Comparison of ENCODE assay signal across 30 cellular contexts in genomic region chr5:138102454-138103320, GRCh38. TPM values are rescaled to one million over a fixed set of nuclear protein-coding genes. Genes with fewer than 3 reads are reported as not detected.
DNase-seq lines count a peak whose midpoint lies in the region; ATAC-seq, FAIRE-seq and TF ChIP-seq lines count a peak whose summit lies in the region.
"Had no signal": no experiment of that assay in that cellular context is flagged by ENCODE, and none has a peak within 500 bp of the region (broad histone marks: within the 10 kb centered on the region; RNA-seq: fewer than 3 reads in every experiment).

No MANE protein-coding gene starts in this region.

- peak overlapping the region; percentile 43 for H3K27ac Mint-ChIP-seq in activated B cell treated with CpG ODN at 0.5 μM for 24 hours
- H3K27ac Mint-ChIP-seq: activated naive CD4-positive, alpha-beta T cell treated with anti-CD3 and anti-CD28 coated beads for 36 hours; neural progenitor cell; T-cell had no signal

- H2AFZ ChIP-seq in HepG2 (ENCODE audit: low read length), result no peak overlapping the region

- intact Hi-C loops in HepG2 (cut with micrococcal nuclease; ENCODE audit: unreplicated experiment) (no loop called here), right lobe of liver (cut with DNase I) (no loop called here), activated B cell treated with CpG ODN at 0.5 μM for 24 hours (cut with micrococcal nuclease) (loop anchor here (1.0 to 2.0 kb wide), 3 partner anchors 22 to 76 kb away; partner anchors contain the start of gene BRD8)

- no peaks in the 10 kb centered on the region for H3K36me3 Mint-ChIP-seq in activated B cell treated with CpG ODN at 0.5 μM for 24 hours (ENCODE audit: low read depth)
- H3K36me3 Mint-ChIP-seq: neural progenitor cell, T-cell had no signal

- TF ChIP-seq EP300 in HepG2 (IDR thresholded peaks at IDR 0.05; ENCODE audit: low read depth in 2 of 2, low read length in 2 of 2), result no peak
- no peak for TF ChIP-seq EP300 in HepG2 (CRISPR knock-in tag; IDR thresholded peaks at IDR 0.05; ENCODE audit: borderline replicate concordance)

- H4K20me1 ChIP-seq in HepG2 (ENCODE audit: insufficient read depth, low read length), result no peaks in the 10 kb centered on the region

- POLR2A ChIA-PET in HepG2 (lab: Yijun Ruan, JAX), result no interaction called here
- POLR2A ChIA-PET in activated B cell treated with CpG ODN at 0.5 μM for 24 hours (lab: Charles Lee), result interaction anchor here (1.3 to 1.8 kb wide), 2 partner anchors 31 to 69 kb away, joined by 3 to 10 read pairs; partner anchors contain the start of gene FAM13B

- TF ChIP-seq RAD21 in HepG2 (CRISPR knock-in tag; IDR thresholded peaks at IDR 0.05), result no peak

- 44% methylated on average over 7 of the region's 7 CpGs for WGBS in HepG2 (ENCODE audit: low lambda C conversion rate)
- WGBS in right lobe of liver (ENCODE audit: insufficient coverage, low coverage, low lambda C conversion rate, missing lambda C conversion rate), result 54% methylated on average over 7 of the region's 7 CpGs

- H3K4me1 Mint-ChIP-seq in activated B cell treated with CpG ODN at 0.5 μM for 24 hours, result peaks cover 23% of the 10 kb centered on the region
- H3K4me1 Mint-ChIP-seq: central memory CD8-positive, alpha-beta T cell had no signal

- TF ChIP-seq CTCF in HepG2 (CRISPR knock-in tag; IDR thresholded peaks at IDR 0.05) (no peak), right lobe of liver (IDR thresholded peaks at IDR 0.05) (no peak), NB4 (IDR thresholded peaks at IDR 0.05; ENCODE audit: low read depth, low read length) (no peak), activated B cell treated with CpG ODN at 0.5 μM for 24 hours (IDR thresholded peaks at IDR 0.05) (no peak), Peyer's patch (IDR thresholded peaks at IDR 0.05) (no peak), GM20000 (IDR thresholded peaks at IDR 0.05; ENCODE audit: extremely low read depth, missing control alignments) (no peak)

- no peak overlapping the region for H3K27ac ChIP-seq in HepG2 (ENCODE audit: extremely low read length, insufficient read depth, low read length)
- no peak overlapping the region for H3K27ac ChIP-seq in right lobe of liver
- no peak overlapping the region for H3K27ac ChIP-seq in Peyer's patch
- H3K27ac ChIP-seq: neural progenitor cell, psoas muscle, VCaP had no signal

- TF ChIP-seq POLR2A in HepG2 (IDR thresholded peaks at IDR 0.05; ENCODE audit: insufficient read depth in 1 of 2, low read depth in 2 of 2, low read length in 2 of 2) (no peak), right lobe of liver (IDR thresholded peaks at IDR 0.05) (no peak), NB4 (IDR thresholded peaks at IDR 0.05; ENCODE audit: extremely low read depth, insufficient read length) (no peak), Peyer's patch (IDR thresholded peaks at IDR 0.05) (no peak)

- no peaks in the 10 kb centered on the region for H3K36me3 ChIP-seq in HepG2 (replicated peaks in 1 of 2; ENCODE audit: control insufficient read depth in 1 of 2, insufficient read depth in 2 of 2, low read length in 2 of 2)
- no peaks in the 10 kb centered on the region for H3K36me3 ChIP-seq in right lobe of liver
- no peaks in the 10 kb centered on the region for H3K36me3 ChIP-seq in Peyer's patch
- H3K36me3 ChIP-seq: BE2C, neural progenitor cell had no signal

- no peak overlapping the region for H3K4me2 ChIP-seq in HepG2 (ENCODE audit: low read depth, low read length)
- H3K4me2 ChIP-seq: neural progenitor cell, smooth muscle cell had no signal

- no peaks in the 10 kb centered on the region for H3K9me3 ChIP-seq in HepG2 (ENCODE audit: low read length)
- H3K9me3 ChIP-seq in right lobe of liver, result no peaks in the 10 kb centered on the region
- H3K9me3 ChIP-seq in Peyer's patch, result no peaks in the 10 kb centered on the region
- H3K9me3 ChIP-seq: BE2C, psoas muscle had no signal

- H3K4me3 Mint-ChIP-seq in activated B cell treated with CpG ODN at 0.5 μM for 24 hours, result peak overlapping the region; percentile 6
- H3K4me3 Mint-ChIP-seq: activated naive CD4-positive, alpha-beta T cell treated with anti-CD3 and anti-CD28 coated beads for 36 hours; central memory CD8-positive, alpha-beta T cell; neural progenitor cell; T-cell had no signal

- H3K27me3 Mint-ChIP-seq in activated B cell treated with CpG ODN at 0.5 μM for 24 hours, result peaks cover 5% of the 10 kb centered on the region

- H3K79me2 ChIP-seq in HepG2 (ENCODE audit: insufficient read depth, low read length), result no peaks in the 10 kb centered on the region

- ATAC-seq in HepG2, result no peak
- no peak for ATAC-seq in right lobe of liver
- ATAC-seq in activated B cell treated with CpG ODN at 0.5 μM for 24 hours (ENCODE audit: low read depth), result peak; percentile 95
- ATAC-seq: esophagus mucosa, psoas muscle, Right ventricle myocardium inferior, T-cell had no signal

- no peak for DNase-seq in HepG2 (ENCODE audit: low spot score)
- no peak for DNase-seq in right lobe of liver
- DNase-seq in NB4 (ENCODE audit: low read depth), result peak; percentile 50
- no peak for DNase-seq in activated B cell treated with CpG ODN at 0.5 μM for 24 hours
- no peak for DNase-seq in Peyer's patch
- no peak for DNase-seq in ureter (ENCODE audit: low spot score)
- DNase-seq in NCI-H146 treated with DMSO at 0.1 percent for 48 hours (lab: John Stamatoyannopoulos, UW; ENCODE audit: unreplicated experiment), result no peak
- DNase-seq in GM20000 (ENCODE audit: low spot score), result no peak
- DNase-seq: activated CD4-positive, alpha-beta T cell treated with anti-CD3 and anti-CD28 coated beads, Interleukin-2, amount 50 U/mL, for 4 hours; activated naive CD4-positive, alpha-beta T cell treated with anti-CD3 and anti-CD28 coated beads for 36 hours; anterior cingulate cortex; BE2C; effector CD8-positive, alpha-beta T cell; GDM1; GOT3; NCI-H1930; psoas muscle; stimulated activated CD4-positive, alpha-beta T cell treated with anti-CD3 and anti-CD28 coated beads, Interleukin-4, amount 100 ng/mL, for 1 hour; T-cell had no signal

- H3K4me3 ChIP-seq in HepG2 (replicated peaks in 1 of 3; ENCODE audit: insufficient read depth in 1 of 3, low read depth in 2 of 3, low read length in 3 of 3) (no peak overlapping the region), right lobe of liver (no peak overlapping the region), NB4 (ENCODE audit: low read depth, low read length) (no peak overlapping the region), Peyer's patch (no peak overlapping the region)
- H3K4me3 ChIP-seq: neural progenitor cell, psoas muscle, smooth muscle cell had no signal

- in situ Hi-C loops in HepG2 (cut with HindIII; ENCODE audit: extremely low pct_ligation_motif_present, low pct_unique_long_range_greater_than_20kb), result no loop called here

- H3K9me3 Mint-ChIP-seq in activated B cell treated with CpG ODN at 0.5 μM for 24 hours, result no peaks in the 10 kb centered on the region
- H3K9me3 Mint-ChIP-seq: activated naive CD4-positive, alpha-beta T cell treated with anti-CD3 and anti-CD28 coated beads for 36 hours; central memory CD8-positive, alpha-beta T cell; neural progenitor cell; T-cell had no signal

- FAIRE-seq in HepG2 (lab: Jason Lieb, UNC), result no peak
- FAIRE-seq: GM12892, urothelium cell line had no signal

- no peak overlapping the region for H3K9ac ChIP-seq in HepG2 (ENCODE audit: insufficient read depth, low read depth, low read length)
- H3K9ac ChIP-seq: neural progenitor cell had no signal

- CTCF ChIA-PET in HepG2 (lab: Yijun Ruan, JAX; ENCODE audit: low intra/inter-chr PET ratio, low total read pairs) (no interaction called here), activated B cell treated with CpG ODN at 0.5 μM for 24 hours (lab: Charles Lee) (interaction anchor here (1.0 to 1.8 kb wide), 3 partner anchors 26 to 323 kb away, joined by 3 to 5 read pairs (median 5); no protein-coding TSS in a partner anchor)

- H3K4me1 ChIP-seq in HepG2 (ENCODE audit: insufficient read depth, low read length) (peaks cover 24% of the 10 kb centered on the region), right lobe of liver (no peaks in the 10 kb centered on the region), Peyer's patch (no peaks in the 10 kb centered on the region)
- H3K4me1 ChIP-seq: BE2C, psoas muscle had no signal

- H3K27me3 ChIP-seq in HepG2 (ENCODE audit: control insufficient read depth in 1 of 2, insufficient read depth in 2 of 2, low read length in 2 of 2) (no peaks in the 10 kb centered on the region), right lobe of liver (peaks cover 0 to 4% of the 10 kb centered on the region in 2 donors), Peyer's patch (no peaks in the 10 kb centered on the region)
- H3K27me3 ChIP-seq: neural progenitor cell had no signal

- BruUV-seq in HepG2 (replicated peaks; lab: Mats Ljungman, UMichigan), result no TSS peak

RNA-seq across cellular contexts. Expression of gene WNT8A, which starts 18.9 kb away (rescaled TPM):
- total RNA-seq in HepG2 (2016; rRNA removed; fragmentation: Illumina TruSeq; extraction: Trizol) (not detected in 2 replicates), right lobe of liver (not detected), activated B cell treated with CpG ODN at 0.5 μM for 24 hours (not detected in 2 replicates), Peyer's patch (not detected), ureter (not detected)
- not detected in 2 replicates for total RNA-seq in HepG2 (2016; cell fraction: cytosol; rRNA removed; fragmentation: Illumina TruSeq; extraction: Trizol; ENCODE audit: low read depth)
- total RNA-seq in HepG2 (2016; cell fraction: insoluble cytoplasmic fraction; rRNA removed; fragmentation: Illumina TruSeq; extraction: Trizol), result 0.09 TPM in 1 of 2 replicates, not detected in the other
- not detected in 2 replicates for total RNA-seq in HepG2 (2016; cell fraction: membrane; rRNA removed; fragmentation: Illumina TruSeq; extraction: Trizol)
- not detected in 2 replicates for total RNA-seq in HepG2 (2016; cell fraction: nucleus; rRNA removed; fragmentation: Illumina TruSeq; extraction: Trizol)
- polyA plus RNA-seq in HepG2 (2011; rRNA removed), result 0.04 TPM in 1 of 2 replicates, not detected in the other
- not detected in 2 replicates for polyA plus RNA-seq in HepG2 (2011; cell fraction: cytosol; rRNA removed)
- polyA plus RNA-seq in HepG2 (2011; cell fraction: nucleus; rRNA removed), result not detected in 2 replicates
- not detected in 2 replicates for polyA plus RNA-seq in HepG2 (2012)
- polyA plus RNA-seq in HepG2 (2016; cell fraction: cytosol; fragmentation: Illumina TruSeq; extraction: Trizol; ENCODE audit: low read depth), result not detected in 2 replicates
- polyA plus RNA-seq in HepG2 (2016; cell fraction: insoluble cytoplasmic fraction; fragmentation: Illumina TruSeq; extraction: Trizol; ENCODE audit: low read depth), result not detected in 2 replicates
- polyA plus RNA-seq in HepG2 (2016; cell fraction: membrane; fragmentation: Illumina TruSeq; extraction: Trizol; ENCODE audit: low read depth), result not detected in 2 replicates
- not detected in 2 replicates for polyA plus RNA-seq in HepG2 (2016; cell fraction: nucleus; fragmentation: Illumina TruSeq; extraction: Trizol; ENCODE audit: insufficient read depth, low read depth)
- not detected in 2 replicates for polyA minus RNA-seq in HepG2 (2011; rRNA and poly(A)+ RNA removed; ENCODE audit: low replicate concordance)
- polyA minus RNA-seq in HepG2 (2011; cell fraction: cytosol; rRNA and poly(A)+ RNA removed), result not detected in 2 replicates
- not detected in 2 replicates for polyA minus RNA-seq in HepG2 (2011; cell fraction: nucleus; rRNA and poly(A)+ RNA removed)
- total RNA-seq: A172; activated naive CD4-positive, alpha-beta T cell treated with anti-CD3 and anti-CD28 coated beads for 36 hours; esophagus mucosa; MCF 10A; NCI-H460; psoas muscle; Right ventricle myocardium inferior; smooth muscle cell; T-cell had no signal
- polyA plus RNA-seq: psoas muscle, smooth muscle cell had no signal

RNA-seq across cellular contexts. Expression of gene NME5, which starts 36.5 kb away (rescaled TPM):
- total RNA-seq in HepG2 (2016; rRNA removed; fragmentation: Illumina TruSeq; extraction: Trizol) (0.18 and 0.39 TPM in 2 replicates), right lobe of liver (under 1 TPM in 3 of 6 experiments, not detected in 3; 0.22 to 0.32 (median 0.29) TPM), activated B cell treated with CpG ODN at 0.5 μM for 24 hours (not detected in 2 replicates), Peyer's patch (under 1 TPM in 1 of 4 donors, not detected in 3; 0.70 TPM), ureter (11.1 TPM)
- 0.18 TPM in 1 of 2 replicates, not detected in the other for total RNA-seq in HepG2 (2016; cell fraction: cytosol; rRNA removed; fragmentation: Illumina TruSeq; extraction: Trizol; ENCODE audit: low read depth)
- 0.25 and 0.26 TPM in 2 replicates for total RNA-seq in HepG2 (2016; cell fraction: insoluble cytoplasmic fraction; rRNA removed; fragmentation: Illumina TruSeq; extraction: Trizol)
- total RNA-seq in HepG2 (2016; cell fraction: membrane; rRNA removed; fragmentation: Illumina TruSeq; extraction: Trizol), result not detected in 2 replicates
- total RNA-seq in HepG2 (2016; cell fraction: nucleus; rRNA removed; fragmentation: Illumina TruSeq; extraction: Trizol), result 0.34 TPM in 1 of 2 replicates, not detected in the other
- polyA plus RNA-seq in HepG2 (2011; rRNA removed), result not detected in 2 replicates
- not detected in 2 replicates for polyA plus RNA-seq in HepG2 (2011; cell fraction: cytosol; rRNA removed)
- not detected in 2 replicates for polyA plus RNA-seq in HepG2 (2011; cell fraction: nucleus; rRNA removed)
- polyA plus RNA-seq in HepG2 (2012), result not detected in 2 replicates
- polyA plus RNA-seq in HepG2 (2016; cell fraction: cytosol; fragmentation: Illumina TruSeq; extraction: Trizol; ENCODE audit: low read depth), result 0.24 TPM in 1 of 2 replicates, not detected in the other
- polyA plus RNA-seq in HepG2 (2016; cell fraction: insoluble cytoplasmic fraction; fragmentation: Illumina TruSeq; extraction: Trizol; ENCODE audit: low read depth), result 0.20 and 0.40 TPM in 2 replicates
- not detected in 2 replicates for polyA plus RNA-seq in HepG2 (2016; cell fraction: membrane; fragmentation: Illumina TruSeq; extraction: Trizol; ENCODE audit: low read depth)
- polyA plus RNA-seq in HepG2 (2016; cell fraction: nucleus; fragmentation: Illumina TruSeq; extraction: Trizol; ENCODE audit: insufficient read depth, low read depth), result not detected in 2 replicates
- not detected in 2 replicates for polyA minus RNA-seq in HepG2 (2011; rRNA and poly(A)+ RNA removed; ENCODE audit: low replicate concordance)
- not detected in 2 replicates for polyA minus RNA-seq in HepG2 (2011; cell fraction: cytosol; rRNA and poly(A)+ RNA removed)
- not detected in 2 replicates for polyA minus RNA-seq in HepG2 (2011; cell fraction: nucleus; rRNA and poly(A)+ RNA removed)
- total RNA-seq: activated naive CD4-positive, alpha-beta T cell treated with anti-CD3 and anti-CD28 coated beads for 36 hours; MCF 10A; T-cell had no signal
